Comparison of ENCODE assay signal across 1 cellular context in the genomic region with DNA sequence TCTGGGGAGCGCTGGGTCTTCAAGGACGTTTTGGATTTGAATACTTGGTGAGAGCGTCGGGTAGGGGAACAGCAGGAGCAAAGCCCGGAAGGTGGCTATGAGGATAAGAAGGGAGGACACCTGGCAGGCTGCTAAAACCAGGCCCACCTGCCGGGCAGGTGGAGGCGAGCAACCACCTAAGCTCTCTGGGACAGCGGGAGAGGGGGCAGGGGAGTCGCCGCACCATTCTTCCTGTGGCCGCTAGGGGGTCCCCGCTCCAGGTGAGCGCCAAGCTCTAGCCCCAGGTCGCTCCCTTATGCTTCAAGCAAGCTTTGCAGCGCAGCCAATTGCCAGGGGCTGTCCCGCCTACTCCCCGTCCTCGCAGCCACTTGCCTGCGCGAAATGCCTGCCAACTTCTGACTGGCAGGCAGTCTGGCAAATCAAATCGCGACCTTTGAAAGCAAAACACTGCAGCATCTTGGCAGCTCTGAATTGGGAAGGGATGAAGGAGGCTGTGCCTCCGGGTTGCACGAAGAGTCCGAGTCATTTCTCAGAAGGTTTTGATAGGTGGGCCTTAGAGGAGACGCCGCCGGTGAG.
TF ChIP-seq lines count a peak whose summit lies in the region.

A gene (plus strand): TSS at position 469 of the 576 bp plus-strand sequence. CDS start 3,746 bp downstream, outside the sequence.

TF ChIP-seq in HepG2, 621 proteins besides CTCF, POLR2A, EP300 and RAD21 (continued from another document and continues in another):
- TF ChIP-seq, protein P1, sequence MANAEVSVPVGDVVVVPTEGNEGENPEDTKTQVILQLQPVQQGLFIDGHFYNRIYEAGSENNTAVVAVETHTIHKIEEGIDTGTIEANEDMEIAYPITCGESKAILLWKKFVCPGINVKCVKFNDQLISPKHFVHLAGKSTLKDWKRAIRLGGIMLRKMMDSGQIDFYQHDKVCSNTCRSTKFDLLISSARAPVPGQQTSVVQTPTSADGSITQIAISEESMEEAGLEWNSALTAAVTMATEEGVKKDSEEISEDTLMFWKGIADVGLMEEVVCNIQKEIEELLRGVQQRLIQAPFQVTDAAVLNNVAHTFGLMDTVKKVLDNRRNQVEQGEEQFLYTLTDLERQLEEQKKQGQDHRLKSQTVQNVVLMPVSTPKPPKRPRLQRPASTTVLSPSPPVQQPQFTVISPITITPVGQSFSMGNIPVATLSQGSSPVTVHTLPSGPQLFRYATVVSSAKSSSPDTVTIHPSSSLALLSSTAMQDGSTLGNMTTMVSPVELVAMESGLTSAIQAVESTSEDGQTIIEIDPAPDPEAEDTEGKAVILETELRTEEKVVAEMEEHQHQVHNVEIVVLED (CRISPR knock-in tag; IDR thresholded peaks at IDR 0.05; ENCODE audit: borderline replicate concordance): 0 out of 2 replicates have a peak, but pooled peaks have one; percentile 27
- TF ChIP-seq ZNF552 (CRISPR knock-in tag; IDR thresholded peaks at IDR 0.05; ENCODE audit: borderline replicate concordance) (no peak; the same call in 1 of the 2 replicates), DNMT1 (CRISPR knock-in tag; IDR thresholded peaks at IDR 0.05) (no peak), TEAD2 (CRISPR knock-in tag; IDR thresholded peaks at IDR 0.05) (no peak), PHF5A (CRISPR knock-in tag; IDR thresholded peaks at IDR 0.05; ENCODE audit: low read depth, unreplicated experiment) (peak; percentile 86), NRL (CRISPR knock-in tag; IDR thresholded peaks at IDR 0.05; ENCODE audit: borderline replicate concordance) (no peak), ZMYM3 (CRISPR knock-in tag; IDR thresholded peaks at IDR 0.05) (no peak), ZMYM4 (CRISPR knock-in tag; IDR thresholded peaks at IDR 0.05) (no peak; the same call in 1 of the 2 replicates), ZNF354B (CRISPR knock-in tag; IDR thresholded peaks at IDR 0.05) (no peak), TOE1 (CRISPR knock-in tag; IDR thresholded peaks at IDR 0.05) (no peak), MATR3 (CRISPR knock-in tag; IDR thresholded peaks at IDR 0.05) (no peak), XRCC5 (optimal IDR thresholded peaks at IDR 0.05; ENCODE audit: low read length) (peak; percentile 93), SP140L (CRISPR knock-in tag; IDR thresholded peaks at IDR 0.05; ENCODE audit: borderline replicate concordance) (no peak), NCOR1 (IDR thresholded peaks at IDR 0.05; ENCODE audit: borderline replicate concordance, low read length) (no peak), RFX5 (IDR thresholded peaks at IDR 0.05; ENCODE audit: low read depth, low read length) (no peak), SAFB2 (CRISPR knock-in tag; IDR thresholded peaks at IDR 0.05; ENCODE audit: borderline replicate concordance, low read depth) (no peak), FOXP1 (IDR thresholded peaks at IDR 0.05) (no peak), FOXP1 (CRISPR knock-in tag; IDR thresholded peaks at IDR 0.05) (no peak), CBX2 (IDR thresholded peaks at IDR 0.05; ENCODE audit: low read depth, low read length) (no peak), CBX2 (CRISPR knock-in tag; IDR thresholded peaks at IDR 0.05; ENCODE audit: low read depth) (no peak)
- TF ChIP-seq, protein P2, sequence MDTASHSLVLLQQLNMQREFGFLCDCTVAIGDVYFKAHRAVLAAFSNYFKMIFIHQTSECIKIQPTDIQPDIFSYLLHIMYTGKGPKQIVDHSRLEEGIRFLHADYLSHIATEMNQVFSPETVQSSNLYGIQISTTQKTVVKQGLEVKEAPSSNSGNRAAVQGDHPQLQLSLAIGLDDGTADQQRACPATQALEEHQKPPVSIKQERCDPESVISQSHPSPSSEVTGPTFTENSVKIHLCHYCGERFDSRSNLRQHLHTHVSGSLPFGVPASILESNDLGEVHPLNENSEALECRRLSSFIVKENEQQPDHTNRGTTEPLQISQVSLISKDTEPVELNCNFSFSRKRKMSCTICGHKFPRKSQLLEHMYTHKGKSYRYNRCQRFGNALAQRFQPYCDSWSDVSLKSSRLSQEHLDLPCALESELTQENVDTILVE (CRISPR knock-in tag; IDR thresholded peaks at IDR 0.05): 0 out of 2 replicates have a peak, but pooled peaks have one; percentile 23
- TF ChIP-seq, protein P3, sequence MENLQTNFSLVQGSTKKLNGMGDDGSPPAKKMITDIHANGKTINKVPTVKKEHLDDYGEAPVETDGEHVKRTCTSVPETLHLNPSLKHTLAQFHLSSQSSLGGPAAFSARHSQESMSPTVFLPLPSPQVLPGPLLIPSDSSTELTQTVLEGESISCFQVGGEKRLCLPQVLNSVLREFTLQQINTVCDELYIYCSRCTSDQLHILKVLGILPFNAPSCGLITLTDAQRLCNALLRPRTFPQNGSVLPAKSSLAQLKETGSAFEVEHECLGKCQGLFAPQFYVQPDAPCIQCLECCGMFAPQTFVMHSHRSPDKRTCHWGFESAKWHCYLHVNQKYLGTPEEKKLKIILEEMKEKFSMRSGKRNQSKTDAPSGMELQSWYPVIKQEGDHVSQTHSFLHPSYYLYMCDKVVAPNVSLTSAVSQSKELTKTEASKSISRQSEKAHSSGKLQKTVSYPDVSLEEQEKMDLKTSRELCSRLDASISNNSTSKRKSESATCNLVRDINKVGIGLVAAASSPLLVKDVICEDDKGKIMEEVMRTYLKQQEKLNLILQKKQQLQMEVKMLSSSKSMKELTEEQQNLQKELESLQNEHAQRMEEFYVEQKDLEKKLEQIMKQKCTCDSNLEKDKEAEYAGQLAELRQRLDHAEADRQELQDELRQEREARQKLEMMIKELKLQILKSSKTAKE (CRISPR knock-in tag; IDR thresholded peaks at IDR 0.05; ENCODE audit: borderline replicate concordance): no peak
- TF ChIP-seq, protein P4, sequence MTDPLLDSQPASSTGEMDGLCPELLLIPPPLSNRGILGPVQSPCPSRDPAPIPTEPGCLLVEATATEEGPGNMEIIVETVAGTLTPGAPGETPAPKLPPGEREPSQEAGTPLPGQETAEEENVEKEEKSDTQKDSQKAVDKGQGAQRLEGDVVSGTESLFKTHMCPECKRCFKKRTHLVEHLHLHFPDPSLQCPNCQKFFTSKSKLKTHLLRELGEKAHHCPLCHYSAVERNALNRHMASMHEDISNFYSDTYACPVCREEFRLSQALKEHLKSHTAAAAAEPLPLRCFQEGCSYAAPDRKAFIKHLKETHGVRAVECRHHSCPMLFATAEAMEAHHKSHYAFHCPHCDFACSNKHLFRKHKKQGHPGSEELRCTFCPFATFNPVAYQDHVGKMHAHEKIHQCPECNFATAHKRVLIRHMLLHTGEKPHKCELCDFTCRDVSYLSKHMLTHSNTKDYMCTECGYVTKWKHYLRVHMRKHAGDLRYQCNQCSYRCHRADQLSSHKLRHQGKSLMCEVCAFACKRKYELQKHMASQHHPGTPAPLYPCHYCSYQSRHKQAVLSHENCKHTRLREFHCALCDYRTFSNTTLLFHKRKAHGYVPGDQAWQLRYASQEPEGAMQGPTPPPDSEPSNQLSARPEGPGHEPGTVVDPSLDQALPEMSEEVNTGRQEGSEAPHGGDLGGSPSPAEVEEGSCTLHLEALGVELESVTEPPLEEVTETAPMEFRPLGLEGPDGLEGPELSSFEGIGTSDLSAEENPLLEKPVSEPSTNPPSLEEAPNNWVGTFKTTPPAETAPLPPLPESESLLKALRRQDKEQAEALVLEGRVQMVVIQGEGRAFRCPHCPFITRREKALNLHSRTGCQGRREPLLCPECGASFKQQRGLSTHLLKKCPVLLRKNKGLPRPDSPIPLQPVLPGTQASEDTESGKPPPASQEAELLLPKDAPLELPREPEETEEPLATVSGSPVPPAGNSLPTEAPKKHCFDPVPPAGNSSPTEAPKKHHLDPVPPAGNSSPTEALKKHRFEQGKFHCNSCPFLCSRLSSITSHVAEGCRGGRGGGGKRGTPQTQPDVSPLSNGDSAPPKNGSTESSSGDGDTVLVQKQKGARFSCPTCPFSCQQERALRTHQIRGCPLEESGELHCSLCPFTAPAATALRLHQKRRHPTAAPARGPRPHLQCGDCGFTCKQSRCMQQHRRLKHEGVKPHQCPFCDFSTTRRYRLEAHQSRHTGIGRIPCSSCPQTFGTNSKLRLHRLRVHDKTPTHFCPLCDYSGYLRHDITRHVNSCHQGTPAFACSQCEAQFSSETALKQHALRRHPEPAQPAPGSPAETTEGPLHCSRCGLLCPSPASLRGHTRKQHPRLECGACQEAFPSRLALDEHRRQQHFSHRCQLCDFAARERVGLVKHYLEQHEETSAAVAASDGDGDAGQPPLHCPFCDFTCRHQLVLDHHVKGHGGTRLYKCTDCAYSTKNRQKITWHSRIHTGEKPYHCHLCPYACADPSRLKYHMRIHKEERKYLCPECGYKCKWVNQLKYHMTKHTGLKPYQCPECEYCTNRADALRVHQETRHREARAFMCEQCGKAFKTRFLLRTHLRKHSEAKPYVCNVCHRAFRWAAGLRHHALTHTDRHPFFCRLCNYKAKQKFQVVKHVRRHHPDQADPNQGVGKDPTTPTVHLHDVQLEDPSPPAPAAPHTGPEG (CRISPR knock-in tag; IDR thresholded peaks at IDR 0.05): no peak
- TF ChIP-seq, protein P5, sequence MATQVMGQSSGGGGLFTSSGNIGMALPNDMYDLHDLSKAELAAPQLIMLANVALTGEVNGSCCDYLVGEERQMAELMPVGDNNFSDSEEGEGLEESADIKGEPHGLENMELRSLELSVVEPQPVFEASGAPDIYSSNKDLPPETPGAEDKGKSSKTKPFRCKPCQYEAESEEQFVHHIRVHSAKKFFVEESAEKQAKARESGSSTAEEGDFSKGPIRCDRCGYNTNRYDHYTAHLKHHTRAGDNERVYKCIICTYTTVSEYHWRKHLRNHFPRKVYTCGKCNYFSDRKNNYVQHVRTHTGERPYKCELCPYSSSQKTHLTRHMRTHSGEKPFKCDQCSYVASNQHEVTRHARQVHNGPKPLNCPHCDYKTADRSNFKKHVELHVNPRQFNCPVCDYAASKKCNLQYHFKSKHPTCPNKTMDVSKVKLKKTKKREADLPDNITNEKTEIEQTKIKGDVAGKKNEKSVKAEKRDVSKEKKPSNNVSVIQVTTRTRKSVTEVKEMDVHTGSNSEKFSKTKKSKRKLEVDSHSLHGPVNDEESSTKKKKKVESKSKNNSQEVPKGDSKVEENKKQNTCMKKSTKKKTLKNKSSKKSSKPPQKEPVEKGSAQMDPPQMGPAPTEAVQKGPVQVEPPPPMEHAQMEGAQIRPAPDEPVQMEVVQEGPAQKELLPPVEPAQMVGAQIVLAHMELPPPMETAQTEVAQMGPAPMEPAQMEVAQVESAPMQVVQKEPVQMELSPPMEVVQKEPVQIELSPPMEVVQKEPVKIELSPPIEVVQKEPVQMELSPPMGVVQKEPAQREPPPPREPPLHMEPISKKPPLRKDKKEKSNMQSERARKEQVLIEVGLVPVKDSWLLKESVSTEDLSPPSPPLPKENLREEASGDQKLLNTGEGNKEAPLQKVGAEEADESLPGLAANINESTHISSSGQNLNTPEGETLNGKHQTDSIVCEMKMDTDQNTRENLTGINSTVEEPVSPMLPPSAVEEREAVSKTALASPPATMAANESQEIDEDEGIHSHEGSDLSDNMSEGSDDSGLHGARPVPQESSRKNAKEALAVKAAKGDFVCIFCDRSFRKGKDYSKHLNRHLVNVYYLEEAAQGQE (IDR thresholded peaks at IDR 0.05; ENCODE audit: borderline replicate concordance in 1 of 2, low read depth in 1 of 2, low read length in 2 of 2): no peak
- TF ChIP-seq, protein P6, sequence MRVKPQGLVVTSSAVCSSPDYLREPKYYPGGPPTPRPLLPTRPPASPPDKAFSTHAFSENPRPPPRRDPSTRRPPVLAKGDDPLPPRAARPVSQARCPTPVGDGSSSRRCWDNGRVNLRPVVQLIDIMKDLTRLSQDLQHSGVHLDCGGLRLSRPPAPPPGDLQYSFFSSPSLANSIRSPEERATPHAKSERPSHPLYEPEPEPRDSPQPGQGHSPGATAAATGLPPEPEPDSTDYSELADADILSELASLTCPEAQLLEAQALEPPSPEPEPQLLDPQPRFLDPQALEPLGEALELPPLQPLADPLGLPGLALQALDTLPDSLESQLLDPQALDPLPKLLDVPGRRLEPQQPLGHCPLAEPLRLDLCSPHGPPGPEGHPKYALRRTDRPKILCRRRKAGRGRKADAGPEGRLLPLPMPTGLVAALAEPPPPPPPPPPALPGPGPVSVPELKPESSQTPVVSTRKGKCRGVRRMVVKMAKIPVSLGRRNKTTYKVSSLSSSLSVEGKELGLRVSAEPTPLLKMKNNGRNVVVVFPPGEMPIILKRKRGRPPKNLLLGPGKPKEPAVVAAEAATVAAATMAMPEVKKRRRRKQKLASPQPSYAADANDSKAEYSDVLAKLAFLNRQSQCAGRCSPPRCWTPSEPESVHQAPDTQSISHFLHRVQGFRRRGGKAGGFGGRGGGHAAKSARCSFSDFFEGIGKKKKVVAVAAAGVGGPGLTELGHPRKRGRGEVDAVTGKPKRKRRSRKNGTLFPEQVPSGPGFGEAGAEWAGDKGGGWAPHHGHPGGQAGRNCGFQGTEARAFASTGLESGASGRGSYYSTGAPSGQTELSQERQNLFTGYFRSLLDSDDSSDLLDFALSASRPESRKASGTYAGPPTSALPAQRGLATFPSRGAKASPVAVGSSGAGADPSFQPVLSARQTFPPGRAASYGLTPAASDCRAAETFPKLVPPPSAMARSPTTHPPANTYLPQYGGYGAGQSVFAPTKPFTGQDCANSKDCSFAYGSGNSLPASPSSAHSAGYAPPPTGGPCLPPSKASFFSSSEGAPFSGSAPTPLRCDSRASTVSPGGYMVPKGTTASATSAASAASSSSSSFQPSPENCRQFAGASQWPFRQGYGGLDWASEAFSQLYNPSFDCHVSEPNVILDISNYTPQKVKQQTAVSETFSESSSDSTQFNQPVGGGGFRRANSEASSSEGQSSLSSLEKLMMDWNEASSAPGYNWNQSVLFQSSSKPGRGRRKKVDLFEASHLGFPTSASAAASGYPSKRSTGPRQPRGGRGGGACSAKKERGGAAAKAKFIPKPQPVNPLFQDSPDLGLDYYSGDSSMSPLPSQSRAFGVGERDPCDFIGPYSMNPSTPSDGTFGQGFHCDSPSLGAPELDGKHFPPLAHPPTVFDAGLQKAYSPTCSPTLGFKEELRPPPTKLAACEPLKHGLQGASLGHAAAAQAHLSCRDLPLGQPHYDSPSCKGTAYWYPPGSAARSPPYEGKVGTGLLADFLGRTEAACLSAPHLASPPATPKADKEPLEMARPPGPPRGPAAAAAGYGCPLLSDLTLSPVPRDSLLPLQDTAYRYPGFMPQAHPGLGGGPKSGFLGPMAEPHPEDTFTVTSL (CRISPR knock-in tag; IDR thresholded peaks at IDR 0.05; ENCODE audit: borderline replicate concordance): no peak
- TF ChIP-seq, protein P7, sequence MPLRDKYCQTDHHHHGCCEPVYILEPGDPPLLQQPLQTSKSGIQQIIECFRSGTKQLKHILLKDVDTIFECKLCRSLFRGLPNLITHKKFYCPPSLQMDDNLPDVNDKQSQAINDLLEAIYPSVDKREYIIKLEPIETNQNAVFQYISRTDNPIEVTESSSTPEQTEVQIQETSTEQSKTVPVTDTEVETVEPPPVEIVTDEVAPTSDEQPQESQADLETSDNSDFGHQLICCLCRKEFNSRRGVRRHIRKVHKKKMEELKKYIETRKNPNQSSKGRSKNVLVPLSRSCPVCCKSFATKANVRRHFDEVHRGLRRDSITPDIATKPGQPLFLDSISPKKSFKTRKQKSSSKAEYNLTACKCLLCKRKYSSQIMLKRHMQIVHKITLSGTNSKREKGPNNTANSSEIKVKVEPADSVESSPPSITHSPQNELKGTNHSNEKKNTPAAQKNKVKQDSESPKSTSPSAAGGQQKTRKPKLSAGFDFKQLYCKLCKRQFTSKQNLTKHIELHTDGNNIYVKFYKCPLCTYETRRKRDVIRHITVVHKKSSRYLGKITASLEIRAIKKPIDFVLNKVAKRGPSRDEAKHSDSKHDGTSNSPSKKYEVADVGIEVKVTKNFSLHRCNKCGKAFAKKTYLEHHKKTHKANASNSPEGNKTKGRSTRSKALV (CRISPR knock-in tag; IDR thresholded peaks at IDR 0.05): peak; percentile 45; the same call in 1 of the 2 replicates
